In genomic region chr17:78180508-78180907, GRCh38 we compare ENCODE assay signal across 17 cellular contexts. TPM values are rescaled to one million over a fixed set of nuclear protein-coding genes. Genes with fewer than 3 reads are reported as not detected.
DNase-seq lines count a peak whose midpoint lies in the region; ATAC-seq and TF ChIP-seq lines count a peak whose summit lies in the region.
"Had no signal": no experiment of that assay in that cellular context is flagged by ENCODE, and none has a peak within 500 bp of the region (broad histone marks: within the 10 kb centered on the region; RNA-seq: fewer than 3 reads in every experiment).

No MANE protein-coding gene starts in this region.

- peaks cover 10% of the 10 kb centered on the region; the same call in 1 of the 2 replicates for H3F3A ChIP-seq in DOHH2 (ENCODE audit: control insufficient read depth, insufficient read depth)

- peaks cover 71% of the 10 kb centered on the region for H3K4me1 ChIP-seq in DOHH2 (ENCODE audit: control insufficient read depth, low read length)
- peaks cover 0 to 53% (median 33%) of the 10 kb centered on the region in 4 donors for H3K4me1 ChIP-seq in sigmoid colon
- no peaks in the 10 kb centered on the region for H3K4me1 ChIP-seq in H9 (ENCODE audit: insufficient read depth, low read length)

- peak in 1 of 4 donors; percentile 12 for TF ChIP-seq EP300 in sigmoid colon (IDR thresholded peaks at IDR 0.05)

- H2BK20ac ChIP-seq in H9 (ENCODE audit: low read depth, low read length, poor library complexity, severe bottlenecking), result no peak overlapping the region

- no peak overlapping the region for H2BK12ac ChIP-seq in H9 (ENCODE audit: insufficient read length, low read depth, low read length)

- peaks cover 21 to 32% of the 10 kb centered on the region in 2 experiments for H3K4me1 Mint-ChIP-seq in H9
- peaks cover 22% of the 10 kb centered on the region for H3K4me1 Mint-ChIP-seq in type B pancreatic cell (ENCODE audit: unreplicated experiment)

- no peaks in the 10 kb centered on the region; a peak in 1 of 5 replicates for H3K9me3 Mint-ChIP-seq in H9
- H3K9me3 Mint-ChIP-seq in type B pancreatic cell, result no peaks in the 10 kb centered on the region

- H4K5ac ChIP-seq in H9 (ENCODE audit: insufficient read length, low read depth, low read length), result no peak overlapping the region

- no peak overlapping the region for H3K23ac ChIP-seq in H9 (ENCODE audit: insufficient read length, low read depth, low read length)

- 74 to 87% methylated on average over 2 of the region's 2 CpGs for WGBS in sigmoid colon, 2 donors
- no CpG with 5 or more reads among the region's 2 CpGs for whole genome bisulfite sequencing in H9 (ENCODE audit: extremely low coverage, insufficient read length, low lambda C conversion rate)

- H3K4me3 Mint-ChIP-seq in H9 (no peak overlapping the region), type B pancreatic cell (no peak overlapping the region)

- H3K27ac ChIP-seq in DOHH2 (ENCODE audit: low read depth, low read length) (0 out of 2 replicates have a peak overlapping the region, but pooled peaks have one; percentile 6), RWPE1 (0 out of 2 replicates have a peak overlapping the region, but pooled peaks have one; percentile 5), sigmoid colon (peak overlapping the region in 3 of 4 donors; percentile 55 to 92 (median 64)), H9 (ENCODE audit: insufficient read length, low read depth, low read length) (no peak overlapping the region)

- no peak overlapping the region for H3K4ac ChIP-seq in H9 (ENCODE audit: low read depth, low read length)

- DNase-seq in RWPE1 (ENCODE audit: low spot score), result no peak
- DNase-seq in fibroblast of villous mesenchyme (ENCODE audit: low read depth), result no peak
- DNase-seq in sigmoid colon, result no peak
- no peak for DNase-seq in H9
- DNase-seq in type B pancreatic cell (ENCODE audit: extremely low spot score, unreplicated experiment), result no peak
- DNase-seq in GM19238 (ENCODE audit: insufficient read length, low spot score), result no peak
- DNase-seq: amygdala; Caco-2; glutamatergic neuron; Kasumi-1; NK-92 treated with Interleukin-12 subunit alpha and Interleukin-12 subunit beta, amount 100 ng/mL, for 24 hours; stimulated activated CD4-positive, alpha-beta T cell treated with anti-CD3 and anti-CD28 coated beads, Interleukin-2, amount 100 ng/mL, for 48 hours had no signal

- CTCF ChIA-PET in RWPE1 (lab: Yijun Ruan, JAX), result interaction anchor here (0.5 to 1.7 kb wide), 2 partner anchors 41 to 68 kb away, joined by 3 to 6 read pairs; no protein-coding TSS in a partner anchor

- H3K18ac ChIP-seq in H9 (ENCODE audit: insufficient read length, low read depth, low read length), result no peak overlapping the region

- H3K36me3 Mint-ChIP-seq in H9 (ENCODE audit: insufficient read depth in 1 of 3, low read depth in 3 of 3) (peaks cover 57 to 84% (median 84%) of the 10 kb centered on the region in 3 experiments), type B pancreatic cell (peaks cover 17% of the 10 kb centered on the region)

- intact Hi-C loops in sigmoid colon (cut with DNase I), result no loop called here

- no peak overlapping the region for H3K56ac ChIP-seq in H9 (ENCODE audit: insufficient read length, low read depth, low read length)

- no peak overlapping the region for H4K91ac ChIP-seq in H9 (ENCODE audit: insufficient read length, low read depth, low read length)

- H3K9me3 ChIP-seq in DOHH2 (ENCODE audit: control insufficient read depth, insufficient read depth, low read length), result no peaks in the 10 kb centered on the region
- no peaks in the 10 kb centered on the region for H3K9me3 ChIP-seq in sigmoid colon
- no peaks in the 10 kb centered on the region for H3K9me3 ChIP-seq in H9 (ENCODE audit: control insufficient read depth, low read depth, low read length)
- H3K9me3 ChIP-seq: Caco-2 had no signal

- no peak overlapping the region for H3K27ac Mint-ChIP-seq in H9
- no peak overlapping the region for H3K27ac Mint-ChIP-seq in type B pancreatic cell

- H3K27me3 Mint-ChIP-seq in H9 (ENCODE audit: low read depth), result no peaks in the 10 kb centered on the region; the same call in 1 of the 2 replicates
- no peaks in the 10 kb centered on the region for H3K27me3 Mint-ChIP-seq in type B pancreatic cell

- H2BK5ac ChIP-seq in H9 (ENCODE audit: insufficient read length, low read length), result no peak overlapping the region

- no peak overlapping the region for H3K9ac ChIP-seq in H9 (ENCODE audit: extremely low read depth, insufficient read length, low read length)

- POLR2A ChIA-PET in RWPE1 (lab: Yijun Ruan, JAX; ENCODE audit: low non-redundant PET), result no interaction called here

- TF ChIP-seq CTCF in DOHH2 (IDR thresholded peaks at IDR 0.05; ENCODE audit: low read depth, low read length, poor library complexity, severe bottlenecking), result no peak
- TF ChIP-seq CTCF in RWPE1 (conservative IDR thresholded peaks at IDR 0.05; ENCODE audit: low read depth), result no peak
- no peak for TF ChIP-seq CTCF in fibroblast of villous mesenchyme (IDR thresholded peaks at IDR 0.05; ENCODE audit: insufficient read depth, low read depth, low read length)
- TF ChIP-seq CTCF in sigmoid colon (IDR thresholded peaks at IDR 0.05), result no peak
- no peak for TF ChIP-seq CTCF in H9 (conservative IDR thresholded peaks at IDR 0.05)
- no peak for TF ChIP-seq CTCF in type B pancreatic cell (conservative IDR thresholded peaks at IDR 0.05)

- no peak for TF ChIP-seq POLR2A in sigmoid colon (IDR thresholded peaks at IDR 0.05)

- H3K4me3 ChIP-seq in DOHH2 (ENCODE audit: low read length) (no peak overlapping the region), fibroblast of villous mesenchyme (ENCODE audit: low read depth, low read length) (peak overlapping the region; percentile 12), sigmoid colon (peak overlapping the region in 1 of 4 donors; percentile 13)

- H3K36me3 ChIP-seq in DOHH2 (ENCODE audit: control insufficient read depth, low read length) (peaks cover 96% of the 10 kb centered on the region), sigmoid colon (no peaks in the 10 kb centered on the region)

- no peak overlapping the region for H2BK120ac ChIP-seq in H9 (ENCODE audit: low read depth, low read length, poor library complexity, severe bottlenecking)

- no peak overlapping the region for H2AK5ac ChIP-seq in H9 (ENCODE audit: insufficient read length, low read length)

- H3K79me2 ChIP-seq in DOHH2 (ENCODE audit: control insufficient read depth, low read length) (peaks cover 56% of the 10 kb centered on the region), H9 (ENCODE audit: insufficient read depth, low read length) (peaks cover 4% of the 10 kb centered on the region; the same call in 1 of the 2 replicates)

- H3K4me2 ChIP-seq in DOHH2 (ENCODE audit: low read length) (no peak overlapping the region), H9 (ENCODE audit: insufficient read depth, insufficient read length, low read length) (no peak overlapping the region)

- no peak overlapping the region for H2BK15ac ChIP-seq in H9 (ENCODE audit: low read depth, low read length)

- H3T11ph ChIP-seq in H9 (ENCODE audit: low read length), result no peak overlapping the region

- no peaks in the 10 kb centered on the region for H3K9me2 ChIP-seq in DOHH2 (replicated peaks; ENCODE audit: control insufficient read depth, low read length)

- H3K23me2 ChIP-seq in H9 (ENCODE audit: insufficient read length, low read depth, low read length, poor library complexity, severe bottlenecking), result no peaks in the 10 kb centered on the region

- peaks cover 2% of the 10 kb centered on the region for H3K79me1 ChIP-seq in H9 (ENCODE audit: insufficient read depth, low read depth, low read length, poor library complexity, severe bottlenecking)

- H4K8ac ChIP-seq in H9 (replicated peaks; ENCODE audit: insufficient read length, low read depth, low read length), result no peak overlapping the region

- H4K20me1 ChIP-seq in DOHH2 (ENCODE audit: control insufficient read depth, insufficient read depth, low read depth, low read length) (peaks cover 19% of the 10 kb centered on the region), H9 (ENCODE audit: control insufficient read depth, insufficient read depth, insufficient read length) (no peaks in the 10 kb centered on the region)

- H3K27me3 ChIP-seq in DOHH2 (ENCODE audit: control insufficient read depth, low read length), result no peaks in the 10 kb centered on the region
- H3K27me3 ChIP-seq in sigmoid colon, result no peaks in the 10 kb centered on the region
- H3K27me3 ChIP-seq in H9 (ENCODE audit: insufficient read depth, low read length), result no peaks in the 10 kb centered on the region

- no peak overlapping the region for H2AFZ ChIP-seq in H9 (ENCODE audit: low read length)

- H3K14ac ChIP-seq in H9 (ENCODE audit: insufficient read depth, low read length), result no peak overlapping the region

- no peak for ATAC-seq in HG02840 (IDR thresholded peaks at IDR 0.05; ENCODE audit: low FRiP score, unreplicated experiment)
- ATAC-seq: left lobe of liver, SK-N-SH treated with all-trans-retinoic acid at 6 μM for 48 hours had no signal

RNA-seq across cellular contexts. Expression of gene TK1, which starts 6.3 kb away (rescaled TPM):
- total RNA-seq in fibroblast of villous mesenchyme (87.2 and 158 TPM in 2 replicates), sigmoid colon (1 to 10 TPM in 3 of 4 donors, under 1 TPM in 1; 0.83 to 6.9 (median 3.8) TPM), H9 (2021) (95.8 and 98.7 TPM in 2 replicates), type B pancreatic cell (ENCODE audit: low replicate concordance) (34.4 and 41.2 TPM in 2 replicates)
- 10 to 100 TPM; 10.2 to 74.6 (median 44.2) TPM for polyA plus RNA-seq in sigmoid colon

RNA-seq across cellular contexts. Expression of gene AFMID, which starts 6.7 kb away (rescaled TPM):
- total RNA-seq in fibroblast of villous mesenchyme (19.0 and 21.6 TPM in 2 replicates), sigmoid colon (10 to 100 TPM in 1 of 4 donors, 1 to 10 TPM in 3; 6.1 to 11.4 (median 7.6) TPM), H9 (2021) (54.7 and 64.1 TPM in 2 replicates), type B pancreatic cell (ENCODE audit: low replicate concordance) (26.4 and 30.5 TPM in 2 replicates)
- 10 to 100 TPM; 21.0 to 32.9 (median 28.2) TPM for polyA plus RNA-seq in sigmoid colon

RNA-seq across cellular contexts. Expression of gene SYNGR2, which starts 12.1 kb away (rescaled TPM):
- 10.6 and 16.0 TPM in 2 replicates for total RNA-seq in fibroblast of villous mesenchyme
- total RNA-seq in sigmoid colon, result 10 to 100 TPM; 14.7 to 23.5 (median 18.6) TPM
- 100 to 1,000 TPM in 1 of 3 donors, 10 to 100 TPM in 2; 37.2 to 280 (median 45.8) TPM for polyA plus RNA-seq in sigmoid colon
- total RNA-seq in H9 (2021), result 41.0 and 43.9 TPM in 2 replicates
- 64.1 and 179 TPM in 2 replicates for total RNA-seq in type B pancreatic cell (ENCODE audit: low replicate concordance)

RNA-seq across cellular contexts. Expression of gene BIRC5, which starts 33.5 kb away (rescaled TPM):
- total RNA-seq in fibroblast of villous mesenchyme (39.0 and 50.1 TPM in 2 replicates), sigmoid colon (1 to 10 TPM in 1 of 4 donors, under 1 TPM in 3; 0.16 to 3.1 (median 0.32) TPM), H9 (2021) (97.8 and 104 TPM in 2 replicates), type B pancreatic cell (ENCODE audit: low replicate concordance) (20.0 and 63.3 TPM in 2 replicates)
- polyA plus RNA-seq in sigmoid colon, result 10 to 100 TPM in 2 of 3 donors, 1 to 10 TPM in 1; 3.6 to 33.5 (median 10.6) TPM

RNA-seq across cellular contexts. Expression of gene C17orf99, which starts 34.3 kb away (rescaled TPM):
- not detected in 2 replicates for total RNA-seq in fibroblast of villous mesenchyme
- not detected for total RNA-seq in sigmoid colon
- polyA plus RNA-seq in sigmoid colon, result under 1 TPM in 1 of 3 donors, not detected in 2; 0.73 TPM
- not detected in 2 replicates for total RNA-seq in H9 (2021)
- not detected in 2 replicates for total RNA-seq in type B pancreatic cell (ENCODE audit: low replicate concordance)
- total RNA-seq: Caco-2, left lobe of liver, posterior vena cava had no signal
